8 cellular contexts compared by ENCODE assay signal in genomic region chr21:43718872-43719747, GRCh38. TPM values are rescaled to one million over a fixed set of nuclear protein-coding genes. Genes with fewer than 3 reads are reported as not detected.
DNase-seq lines count a peak whose midpoint lies in the region; ATAC-seq, FAIRE-seq and TF ChIP-seq lines count a peak whose summit lies in the region.

PDXK (plus strand) TSS chr21:43719129; CDS start chr21:43719295, 166 bp downstream.

- peak within 1 kb of the TSS; percentile 85 for H3K4me3 Mint-ChIP-seq in central memory CD8-positive, alpha-beta T cell

- no peak for FAIRE-seq in kidney (lab: Jason Lieb, UNC)

- peaks cover 32% of the 10 kb centered on the region for H3K4me1 Mint-ChIP-seq in central memory CD8-positive, alpha-beta T cell

- ATAC-seq in GM18505 (IDR thresholded peaks at IDR 0.05; ENCODE audit: unreplicated experiment) (peak; percentile 60), HG02973 (IDR thresholded peaks at IDR 0.05; ENCODE audit: unreplicated experiment) (peak; percentile 49)
- ATAC-seq in central memory CD8-positive, alpha-beta T cell (replicated peaks; ENCODE audit: extremely low read depth, poor library complexity, severe bottlenecking): peak; percentile 78

- H3K4me1 ChIP-seq in kidney (ENCODE audit: control insufficient read depth in 1 of 2, insufficient read depth in 1 of 2, low read depth in 1 of 2, low read length in 2 of 2): peaks cover 13 to 23% of the 10 kb centered on the region in 2 donors

- H3K27ac ChIP-seq in 22Rv1 (peak within 1 kb of the TSS; percentile 83), kidney (ENCODE audit: low read depth in 2 of 2, low read length in 2 of 2) (peak within 1 kb of the TSS; percentile 88 to 93)

- intact Hi-C loops in kidney (cut with DNase I): no loop called here

- H3K9me3 Mint-ChIP-seq in central memory CD8-positive, alpha-beta T cell: no peaks in the 10 kb centered on the region

- TF ChIP-seq POLR2A in GM18505 (IDR thresholded peaks at IDR 0.05; ENCODE audit: borderline replicate concordance, extremely low read depth, insufficient read depth, insufficient read length): peak; percentile 84

- H3K36me3 Mint-ChIP-seq in central memory CD8-positive, alpha-beta T cell (ENCODE audit: insufficient read depth): peaks cover 16% of the 10 kb centered on the region

- peak within 1 kb of the TSS; percentile 74 for H3K27ac Mint-ChIP-seq in central memory CD8-positive, alpha-beta T cell (ENCODE audit: low read depth)

- peak within 1 kb of the TSS; percentile 68 to 92 for H3K4me3 ChIP-seq in kidney (ENCODE audit: low read length in 2 of 2)

- peak; percentile 43; the same call in 1 of the 2 replicates for TF ChIP-seq CTCF in 22Rv1 (IDR thresholded peaks at IDR 0.05)
- peak; percentile 24 for TF ChIP-seq CTCF in kidney (IDR thresholded peaks at IDR 0.05; ENCODE audit: borderline replicate concordance, extremely low read depth, insufficient read depth)

- no peaks in the 10 kb centered on the region for H3K9me3 ChIP-seq in kidney (ENCODE audit: control insufficient read depth in 1 of 2, low read length in 2 of 2)

- H3K9ac ChIP-seq in kidney (ENCODE audit: low read length in 2 of 2): peak within 1 kb of the TSS; percentile 94 to 95

- H3K27me3 Mint-ChIP-seq in central memory CD8-positive, alpha-beta T cell: no peaks in the 10 kb centered on the region

- DNase-seq in NCI-H2196 (lab: John Stamatoyannopoulos, UW; ENCODE audit: unreplicated experiment) (peak; percentile 88), kidney (peak; percentile 96)
- peak; percentile 50 to 69 (median 60) for DNase-seq in activated CD4-positive, CD25-positive, alpha-beta regulatory T cell (lab: John Stamatoyannopoulos, UW)
- DNase-seq in central memory CD8-positive, alpha-beta T cell (ENCODE audit: low spot score in 2 of 2): peak; percentile 59 to 67
- peak; percentile 54 to 67 for DNase-seq in stimulated activated CD4-positive, alpha-beta T cell treated with anti-CD3 and anti-CD28 coated beads, Interleukin-15, amount 100 ng/mL, for 1 hour (ENCODE audit: low read depth in 1 of 2, low spot score in 1 of 2)

- peaks cover 0 to 6% of the 10 kb centered on the region in 2 donors for H3K36me3 ChIP-seq in kidney (ENCODE audit: control insufficient read depth in 1 of 2, insufficient read depth in 2 of 2, low read length in 2 of 2)

RNA-seq across cellular contexts. Expression of gene PDXK, which starts in this region (rescaled TPM):
- 210 TPM for total RNA-seq in kidney
- polyA plus RNA-seq in kidney (ENCODE audit: insufficient read depth, low read depth, low replicate concordance): 122 TPM

Comparison
In these comparisons a context has a peak if more than half of its experiments do, and no peak if none do; other contexts are left out.
1. Peak in every context shown above with its lines: DNase-seq, ATAC-seq, H3K4me3 ChIP-seq and H3K27ac ChIP-seq.